8 cellular contexts compared by ENCODE assay signal in the genomic region with DNA sequence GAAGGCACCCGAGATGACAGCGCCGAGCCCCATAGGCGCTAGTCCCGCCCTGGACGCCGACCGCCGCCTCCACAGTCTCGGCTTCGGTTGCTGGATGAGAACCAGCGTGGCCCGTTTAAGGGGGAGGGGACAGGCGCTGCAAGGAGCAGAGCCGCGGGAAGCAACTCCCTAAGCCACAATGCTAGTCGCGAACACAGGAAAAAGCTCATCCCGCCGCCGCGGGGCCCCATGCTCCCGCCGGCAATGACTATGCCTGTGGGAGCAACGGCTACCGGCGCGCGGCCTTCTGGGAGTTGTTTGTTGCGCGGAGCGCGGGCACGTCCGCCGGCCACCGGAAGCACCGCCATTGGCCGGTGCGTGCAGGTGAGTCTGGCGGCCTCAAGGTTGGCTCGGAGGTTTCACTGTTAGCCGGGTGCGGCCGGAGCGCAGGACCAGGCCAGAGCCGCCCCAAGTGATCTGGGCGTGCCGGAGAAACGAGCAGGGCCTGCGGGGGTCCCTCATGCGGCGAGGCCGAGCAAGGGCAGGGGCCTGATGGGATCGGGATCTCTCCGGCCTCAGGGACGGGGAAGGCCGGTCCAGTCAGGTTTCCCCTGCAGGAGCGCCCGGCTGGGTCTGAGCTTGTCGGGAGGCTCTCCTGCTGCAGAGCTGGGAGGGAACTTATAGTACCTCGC. TPM values are rescaled to one million over a fixed set of nuclear protein-coding genes. Genes with fewer than 3 reads are reported as not detected.
DNase-seq lines count a peak whose midpoint lies in the region; ATAC-seq, FAIRE-seq and TF ChIP-seq lines count a peak whose summit lies in the region.

A gene (plus strand): TSS at position 331 of the 671 bp plus-strand sequence. CDS start 15,110 bp downstream, outside the sequence.

- H3K4me1 Mint-ChIP-seq in IgD-negative memory B cell, result peaks cover 5 to 23% (median 17%) of the 10 kb centered on the region in 3 donors

- H3K9ac ChIP-seq in subcutaneous abdominal adipose tissue (ENCODE audit: low read length in 5 of 5), result peak within 1 kb of the TSS; percentile 74 to 92 (median 81)

- H3K27ac Mint-ChIP-seq in IgD-negative memory B cell, result peak within 1 kb of the TSS; percentile 44 to 95 (median 59)

- DNase-seq in D341Med (ENCODE audit: low spot score) (peak; percentile 93), RPMI8226 (peak; percentile 85), frontal cortex (ENCODE audit: low spot score in 2 of 2) (peak; percentile 73 to 77)
- DNase-seq in activated naive CD4-positive, alpha-beta T cell (lab: John Stamatoyannopoulos, UW), result peak in 3 of 4 experiments; percentile 14 to 50 (median 24)

- H3K4me3 ChIP-seq in neutrophil (ENCODE audit: low read depth in 1 of 2, low read length in 1 of 2) (peak within 1 kb of the TSS; percentile 79 to 83), subcutaneous abdominal adipose tissue (ENCODE audit: low read depth in 1 of 5, low read length in 5 of 5) (peak within 1 kb of the TSS; percentile 81 to 97 (median 83))

- peak; percentile 94 for ATAC-seq in GM21390 (IDR thresholded peaks at IDR 0.05; ENCODE audit: unreplicated experiment)

- peaks cover 12% of the 10 kb centered on the region for H3K36me3 ChIP-seq in neutrophil
- H3K36me3 ChIP-seq in subcutaneous abdominal adipose tissue (ENCODE audit: control insufficient read depth in 5 of 5, insufficient read depth in 5 of 5, low read length in 5 of 5), result peaks cover 10 to 37% (median 31%) of the 10 kb centered on the region in 5 donors

- peaks cover 11 to 29% (median 19%) of the 10 kb centered on the region in 3 donors for H3K9me3 Mint-ChIP-seq in IgD-negative memory B cell

- TF ChIP-seq CTCF in neutrophil (IDR thresholded peaks at IDR 0.05), result no peak

- H3K27me3 ChIP-seq in neutrophil, result no peaks in the 10 kb centered on the region
- no peaks in the 10 kb centered on the region for H3K27me3 ChIP-seq in subcutaneous abdominal adipose tissue (ENCODE audit: control insufficient read depth in 5 of 5, insufficient read depth in 4 of 5, low read length in 5 of 5)

- no peak for FAIRE-seq in frontal cortex (lab: Jason Lieb, UNC)

- peaks cover 33% of the 10 kb centered on the region for H3K36me3 Mint-ChIP-seq in IgD-negative memory B cell

- H3K27ac ChIP-seq in neutrophil (peak within 1 kb of the TSS; percentile 74), subcutaneous abdominal adipose tissue (ENCODE audit: low read depth, low read length) (peak within 1 kb of the TSS; percentile 62)

- H3K4me1 ChIP-seq in neutrophil (ENCODE audit: control insufficient read depth in 1 of 2, insufficient read depth in 1 of 2, low read depth in 1 of 2, low read length in 1 of 2) (peaks cover 14% of the 10 kb centered on the region in 2 experiments), subcutaneous abdominal adipose tissue (ENCODE audit: control insufficient read depth in 5 of 5, insufficient read depth in 5 of 5, low read length in 5 of 5) (peaks cover 3 to 21% (median 14%) of the 10 kb centered on the region in 5 donors)

- H3K27me3 Mint-ChIP-seq in IgD-negative memory B cell, result no peaks in the 10 kb centered on the region

- no peaks in the 10 kb centered on the region for H3K9me3 ChIP-seq in neutrophil
- peaks cover 2 to 40% (median 36%) of the 10 kb centered on the region in 5 donors for H3K9me3 ChIP-seq in subcutaneous abdominal adipose tissue (ENCODE audit: control insufficient read depth in 5 of 5, low read length in 5 of 5)

- peak within 1 kb of the TSS; percentile 94 to 97 (median 96) for H3K4me3 Mint-ChIP-seq in IgD-negative memory B cell

RNA-seq across cellular contexts. Expression of the gene that starts here (rescaled TPM):
- polyA plus RNA-seq in IgD-negative memory B cell, result 32.4 TPM
- total RNA-seq in frontal cortex, result 72.2 TPM

Comparison
In these comparisons a context has a peak if more than half of its experiments do, and no peak if none do; other contexts are left out.
1. Peak in every context shown above with its lines: DNase-seq, ATAC-seq, H3K4me3 ChIP-seq and H3K27ac ChIP-seq.
2. DNase-seq: peak in every context shown above with its lines; median percentile 93 in D341Med; 85 in RPMI8226; 75 in frontal cortex; 24 in activated naive CD4-positive, alpha-beta T cell.